7 cellular contexts compared by ENCODE assay signal in the genomic region with DNA sequence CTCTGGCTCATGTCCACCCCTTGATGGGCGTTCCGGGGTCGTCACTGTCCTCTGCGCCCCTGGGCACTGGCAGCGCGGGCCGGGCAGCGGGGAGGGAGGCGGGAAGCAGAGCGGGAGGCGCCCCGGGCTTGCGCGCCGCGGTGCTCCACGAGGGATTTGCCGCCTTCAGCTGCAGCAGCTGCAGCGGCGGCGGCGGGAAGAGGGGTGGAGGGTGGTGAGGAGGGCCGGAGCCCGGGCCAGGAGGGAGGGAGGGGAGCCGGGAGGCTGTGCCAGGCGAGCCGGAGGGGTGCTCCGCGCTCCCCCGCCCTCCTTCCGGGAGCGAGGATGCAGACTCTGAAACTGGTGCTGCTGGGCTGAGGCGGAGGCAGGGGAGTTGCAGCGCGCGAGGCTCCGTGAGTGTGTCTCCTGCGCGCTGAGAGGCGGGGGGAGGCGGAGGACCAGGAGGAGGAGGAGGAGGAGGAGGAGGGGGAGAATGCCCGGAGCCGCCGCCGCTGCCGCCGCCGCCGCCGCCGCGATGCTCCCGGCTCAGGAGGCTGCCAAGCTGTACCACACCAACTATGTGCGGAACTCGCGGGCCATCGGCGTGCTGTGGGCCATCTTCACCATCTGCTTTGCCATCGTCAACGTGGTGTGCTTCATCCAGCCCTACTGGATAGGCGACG. TPM values are rescaled to one million over a fixed set of nuclear protein-coding genes. Genes with fewer than 3 reads are reported as not detected.
A peak's percentile ranks its signal among the peaks of the same experiment; 100 is the strongest.
DNase-seq lines count a peak whose midpoint lies in the region; ATAC-seq and TF ChIP-seq lines count a peak whose summit lies in the region.

A gene (plus strand): TSS at position 296 of the 662 bp plus-strand sequence.

- POLR2A ChIA-PET in HEK293 (lab: Yijun Ruan, JAX) = no interaction called here

- 0 out of 2 replicates have a peak, but pooled peaks cover 3% of the 10 kb centered on the region for H3K4me1 ChIP-seq in HEK293 (ENCODE audit: control insufficient read depth, insufficient read depth, low read length)
- no peaks in the 10 kb centered on the region for H3K4me1 ChIP-seq in NT2/D1 (ENCODE audit: insufficient read depth, insufficient read length)
- no peaks in the 10 kb centered on the region for H3K4me1 ChIP-seq in skeletal muscle satellite cell (ENCODE audit: control insufficient read depth, insufficient read depth, low read length)
- H3K4me1 ChIP-seq in gastrocnemius medialis = no peaks in the 10 kb centered on the region

- DNase-seq in NT2/D1 (ENCODE audit: low read depth, low spot score) = no peak
- DNase-seq in head of caudate nucleus = peak in 41 of 42 donors; percentile 29 to 84 (median 69)
- no peak for DNase-seq in gastrocnemius medialis

- H3K27me3 ChIP-seq in NT2/D1 (ENCODE audit: insufficient read depth, insufficient read length) (peaks cover 65% of the 10 kb centered on the region), skeletal muscle satellite cell (ENCODE audit: control insufficient read depth, insufficient read depth, low read length) (peaks cover 49% of the 10 kb centered on the region), gastrocnemius medialis (peaks cover 27 to 31% (median 29%) of the 10 kb centered on the region in 3 donors)

- H3K9ac ChIP-seq in NT2/D1 (ENCODE audit: insufficient read length, low read depth) (peak within 1 kb of the TSS; percentile 72), skeletal muscle satellite cell (ENCODE audit: low read depth, low read length) (no peak within 1 kb of the TSS)

- no peak for ATAC-seq in gastrocnemius medialis
- no peak for ATAC-seq in HG02642 (IDR thresholded peaks at IDR 0.05; ENCODE audit: poor library complexity, unreplicated experiment)
- no peak for ATAC-seq in GM18873 (IDR thresholded peaks at IDR 0.05; ENCODE audit: low FRiP score, unreplicated experiment)

- H3K4me2 ChIP-seq in skeletal muscle satellite cell (ENCODE audit: low read length) = peak within 1 kb of the TSS; percentile 75

- in situ Hi-C loops in gastrocnemius medialis (cut with MboI; ENCODE audit: low sequenced_read_pairs in 4 of 4) = no loop called here

- H3K4me3 ChIP-seq in HEK293 (ENCODE audit: low read depth, low read length) (peak within 1 kb of the TSS; percentile 29), NT2/D1 (ENCODE audit: insufficient read length, low read depth) (peak within 1 kb of the TSS; percentile 56), skeletal muscle satellite cell (ENCODE audit: low read length) (peak within 1 kb of the TSS; percentile 34), gastrocnemius medialis (no peak within 1 kb of the TSS)

- H3K27ac ChIP-seq in HEK293 (ENCODE audit: extremely low read depth, low read depth, low read length) (no peak within 1 kb of the TSS), gastrocnemius medialis (no peak within 1 kb of the TSS)

- CTCF ChIA-PET in HEK293 (lab: Yijun Ruan, JAX) = interaction anchor here (0.6 kb wide), 1 partner anchor 599 kb away, joined by 3 read pairs; no protein-coding TSS in a partner anchor

- no peak for TF ChIP-seq POLR2A in gastrocnemius medialis (IDR thresholded peaks at IDR 0.05)

- H3K9me3 ChIP-seq in HEK293 (ENCODE audit: control insufficient read depth, insufficient read depth, low read depth, low read length) (no peaks in the 10 kb centered on the region), NT2/D1 (ENCODE audit: insufficient read depth, low read length) (no peaks in the 10 kb centered on the region), skeletal muscle satellite cell (replicated peaks; ENCODE audit: low read length) (no peaks in the 10 kb centered on the region), gastrocnemius medialis (no peaks in the 10 kb centered on the region)

- H3K36me3 ChIP-seq in HEK293 (ENCODE audit: control insufficient read depth in 2 of 2, insufficient read depth in 1 of 2, low read length in 2 of 2) (no peaks in the 10 kb centered on the region), NT2/D1 (ENCODE audit: insufficient read depth, insufficient read length, low read length) (no peaks in the 10 kb centered on the region), skeletal muscle satellite cell (ENCODE audit: insufficient read depth, low read length) (no peaks in the 10 kb centered on the region), gastrocnemius medialis (no peaks in the 10 kb centered on the region)

- TF ChIP-seq CTCF in HEK293 (tag by site-specific recombination; IDR thresholded peaks at IDR 0.05) = no peak
- no peak for TF ChIP-seq CTCF in gastrocnemius medialis (IDR thresholded peaks at IDR 0.05 in 4 of 5, conservative IDR thresholded peaks at IDR 0.05 in 1 of 5)

- intact Hi-C loops in head of caudate nucleus (cut with DNase I) = no loop called here
- intact Hi-C loops in gastrocnemius medialis (cut with DNase I; ENCODE audit: low total_unique reads) = no loop called here

TF ChIP-seq in HEK293, 187 proteins besides CTCF, POLR2A, EP300 and RAD21 (continues in another document):
- TF ChIP-seq BCL11B (tag by site-specific recombination; IDR thresholded peaks at IDR 0.05; ENCODE audit: low read depth) (no peak), SP3 (tag by site-specific recombination; IDR thresholded peaks at IDR 0.05) (peak; percentile 59), ZNF660 (tag by site-specific recombination; IDR thresholded peaks at IDR 0.05) (no peak), IKZF3 (tag by site-specific recombination; IDR thresholded peaks at IDR 0.05) (no peak), ZNF350 (tag by site-specific recombination; IDR thresholded peaks at IDR 0.05) (no peak), PRDM1 (tag by site-specific recombination; IDR thresholded peaks at IDR 0.05) (no peak), ZNF558 (tag by site-specific recombination; IDR thresholded peaks at IDR 0.05) (no peak), ZIC2 (tag by site-specific recombination; IDR thresholded peaks at IDR 0.05) (peak; percentile 49), ZNF426 (tag by site-specific recombination; IDR thresholded peaks at IDR 0.05) (no peak), KLF16 (tag by site-specific recombination; IDR thresholded peaks at IDR 0.05) (peak; percentile 53; the same call in 1 of the 2 replicates), ZNF23 (tag by site-specific recombination; IDR thresholded peaks at IDR 0.05; ENCODE audit: borderline replicate concordance) (no peak), ZNF670 (tag by site-specific recombination; IDR thresholded peaks at IDR 0.05; ENCODE audit: low read depth) (no peak), ZFP3 (tag by site-specific recombination; IDR thresholded peaks at IDR 0.05; ENCODE audit: low read depth) (no peak), ZNF596 (tag by site-specific recombination; IDR thresholded peaks at IDR 0.05) (no peak)
- TF ChIP-seq, protein P1, sequence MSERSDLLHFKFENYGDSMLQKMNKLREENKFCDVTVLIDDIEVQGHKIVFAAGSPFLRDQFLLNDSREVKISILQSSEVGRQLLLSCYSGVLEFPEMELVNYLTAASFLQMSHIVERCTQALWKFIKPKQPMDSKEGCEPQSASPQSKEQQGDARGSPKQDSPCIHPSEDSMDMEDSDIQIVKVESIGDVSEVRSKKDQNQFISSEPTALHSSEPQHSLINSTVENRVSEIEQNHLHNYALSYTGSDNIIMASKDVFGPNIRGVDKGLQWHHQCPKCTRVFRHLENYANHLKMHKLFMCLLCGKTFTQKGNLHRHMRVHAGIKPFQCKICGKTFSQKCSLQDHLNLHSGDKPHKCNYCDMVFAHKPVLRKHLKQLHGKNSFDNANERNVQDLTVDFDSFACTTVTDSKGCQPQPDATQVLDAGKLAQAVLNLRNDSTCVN (tag by site-specific recombination; optimal IDR thresholded peaks at IDR 0.05) = peak; percentile 59
- TF ChIP-seq, protein P2, sequence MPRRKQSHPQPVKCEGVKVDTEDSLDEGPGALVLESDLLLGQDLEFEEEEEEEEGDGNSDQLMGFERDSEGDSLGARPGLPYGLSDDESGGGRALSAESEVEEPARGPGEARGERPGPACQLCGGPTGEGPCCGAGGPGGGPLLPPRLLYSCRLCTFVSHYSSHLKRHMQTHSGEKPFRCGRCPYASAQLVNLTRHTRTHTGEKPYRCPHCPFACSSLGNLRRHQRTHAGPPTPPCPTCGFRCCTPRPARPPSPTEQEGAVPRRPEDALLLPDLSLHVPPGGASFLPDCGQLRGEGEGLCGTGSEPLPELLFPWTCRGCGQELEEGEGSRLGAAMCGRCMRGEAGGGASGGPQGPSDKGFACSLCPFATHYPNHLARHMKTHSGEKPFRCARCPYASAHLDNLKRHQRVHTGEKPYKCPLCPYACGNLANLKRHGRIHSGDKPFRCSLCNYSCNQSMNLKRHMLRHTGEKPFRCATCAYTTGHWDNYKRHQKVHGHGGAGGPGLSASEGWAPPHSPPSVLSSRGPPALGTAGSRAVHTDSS (tag by site-specific recombination; IDR thresholded peaks at IDR 0.05) = peak; percentile 65
- TF ChIP-seq, protein P3, sequence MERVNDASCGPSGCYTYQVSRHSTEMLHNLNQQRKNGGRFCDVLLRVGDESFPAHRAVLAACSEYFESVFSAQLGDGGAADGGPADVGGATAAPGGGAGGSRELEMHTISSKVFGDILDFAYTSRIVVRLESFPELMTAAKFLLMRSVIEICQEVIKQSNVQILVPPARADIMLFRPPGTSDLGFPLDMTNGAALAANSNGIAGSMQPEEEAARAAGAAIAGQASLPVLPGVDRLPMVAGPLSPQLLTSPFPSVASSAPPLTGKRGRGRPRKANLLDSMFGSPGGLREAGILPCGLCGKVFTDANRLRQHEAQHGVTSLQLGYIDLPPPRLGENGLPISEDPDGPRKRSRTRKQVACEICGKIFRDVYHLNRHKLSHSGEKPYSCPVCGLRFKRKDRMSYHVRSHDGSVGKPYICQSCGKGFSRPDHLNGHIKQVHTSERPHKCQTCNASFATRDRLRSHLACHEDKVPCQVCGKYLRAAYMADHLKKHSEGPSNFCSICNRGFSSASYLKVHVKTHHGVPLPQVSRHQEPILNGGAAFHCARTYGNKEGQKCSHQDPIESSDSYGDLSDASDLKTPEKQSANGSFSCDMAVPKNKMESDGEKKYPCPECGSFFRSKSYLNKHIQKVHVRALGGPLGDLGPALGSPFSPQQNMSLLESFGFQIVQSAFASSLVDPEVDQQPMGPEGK (tag by site-specific recombination; IDR thresholded peaks at IDR 0.05) = peak; percentile 20; the same call in 1 of the 2 replicates
- TF ChIP-seq, protein P4, sequence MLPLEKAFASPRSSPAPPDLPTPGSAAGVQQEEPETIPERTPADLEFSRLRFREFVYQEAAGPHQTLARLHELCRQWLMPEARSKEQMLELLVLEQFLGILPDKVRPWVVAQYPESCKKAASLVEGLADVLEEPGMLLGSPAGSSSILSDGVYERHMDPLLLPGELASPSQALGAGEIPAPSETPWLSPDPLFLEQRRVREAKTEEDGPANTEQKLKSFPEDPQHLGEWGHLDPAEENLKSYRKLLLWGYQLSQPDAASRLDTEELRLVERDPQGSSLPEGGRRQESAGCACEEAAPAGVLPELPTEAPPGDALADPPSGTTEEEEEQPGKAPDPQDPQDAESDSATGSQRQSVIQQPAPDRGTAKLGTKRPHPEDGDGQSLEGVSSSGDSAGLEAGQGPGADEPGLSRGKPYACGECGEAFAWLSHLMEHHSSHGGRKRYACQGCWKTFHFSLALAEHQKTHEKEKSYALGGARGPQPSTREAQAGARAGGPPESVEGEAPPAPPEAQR (tag by site-specific recombination; IDR thresholded peaks at IDR 0.05) = no peak

RNA-seq across cellular contexts. Expression of the gene that starts here (rescaled TPM):
- not detected in 2 replicates for total RNA-seq in skeletal muscle satellite cell (2012; rRNA removed)
- not detected for total RNA-seq in gastrocnemius medialis

Comparison
In these comparisons a context has a peak if more than half of its experiments do, and no peak if none do; other contexts are left out.
1. H3K4me3 ChIP-seq: peak in HEK293 (single experiment), NT2/D1 (single experiment) and skeletal muscle satellite cell (single experiment); none in gastrocnemius medialis (0 of 4).
2. DNase-seq: peak in head of caudate nucleus (41 of 42); none in NT2/D1 (single experiment) and gastrocnemius medialis (0 of 2).